ENCODE assay signal across 18 cellular contexts in the genomic region with DNA sequence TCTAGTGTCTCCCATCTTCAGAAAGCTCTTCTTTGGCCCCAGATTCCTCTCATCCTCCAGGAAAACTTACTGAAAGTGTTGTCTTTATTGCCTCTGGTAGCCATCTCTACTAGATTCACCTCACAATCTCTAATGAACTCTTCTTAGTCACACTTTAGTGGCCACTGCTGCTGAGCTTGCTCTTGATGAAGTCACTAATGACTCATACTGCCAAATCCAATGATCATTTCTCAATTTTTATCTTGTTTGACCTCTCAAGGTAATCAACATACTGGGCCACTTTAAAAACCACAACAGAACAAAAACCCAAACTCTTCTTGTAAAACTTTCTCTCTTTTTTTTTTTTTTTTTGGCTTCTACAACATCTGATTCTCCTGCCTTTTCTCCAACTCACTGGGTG.
"Had no signal": no experiment of that assay in that cellular context is flagged by ENCODE, and none has a peak within 500 bp of the region (broad histone marks: within the 10 kb centered on the region; RNA-seq: fewer than 3 reads in every experiment).

No MANE protein-coding gene starts in this region.

- DNase-seq: activated CD4-positive, alpha-beta T cell treated with anti-CD3 and anti-CD28 coated beads for 1 hour; activated CD4-positive, alpha-beta T cell treated with anti-CD3 and anti-CD28 coated beads, Interleukin-2, amount 50 U/mL, for 48 hours; activated CD8-positive, alpha-beta memory T cell treated with anti-CD3 and anti-CD28 coated beads, Interleukin-2, amount 10 ng/mL, durations not matched to agents 7 days and 5 days; activated naive CD4-positive, alpha-beta T cell treated with anti-CD3 and anti-CD28 coated beads for 36 hours; activated naive CD8-positive, alpha-beta T cell treated with anti-CD3 and anti-CD28 coated beads, Interleukin-2, amount 50 U/mL, for 24 hours; activated T-cell treated with anti-CD3 and anti-CD28 coated beads, Interleukin-2, amount 50 U/mL, for 1 hour; aorta; dorsolateral prefrontal cortex; hippocampal formation; nucleus accumbens; stimulated activated CD4-positive, alpha-beta T cell treated with anti-CD3 and anti-CD28 coated beads, Interleukin-15, amount 100 ng/mL, for 24 hours; stimulated activated CD4-positive, alpha-beta T cell treated with anti-CD3 and anti-CD28 coated beads, Interleukin-4, amount 100 ng/mL, for 1 hour; stimulated activated naive B cell treated with anti-CD40 and anti-IgM and Interleukin-4, amounts not matched to agents 10 μg/mL and 1 μg/mL and 100 μg/mL, for 72 hours; T-helper 9 cell; thyroid gland had no signal

- H3K4me3 ChIP-seq: dorsolateral prefrontal cortex, right atrium auricular region, thyroid gland had no signal

- ATAC-seq: activated CD8-positive, alpha-beta memory T cell treated with anti-CD3 and anti-CD28 coated beads, Interleukin-2, amount 10 ng/mL, durations not matched to agents 7 days and 5 days; activated naive CD8-positive, alpha-beta T cell treated with anti-CD3 and anti-CD28 coated beads, Interleukin-2, amount 50 U/mL, for 24 hours; esophagus mucosa; natural killer cell treated with Interleukin-12 subunit alpha and Interleukin-12 subunit beta and Interleukin-15 and Interleukin-18, amount 100 ng/mL, for 72 hours; stimulated activated naive B cell treated with anti-CD40 and anti-IgM and Interleukin-4, amounts not matched to agents 10 μg/mL and 1 μg/mL and 100 μg/mL, for 72 hours had no signal
